In the genomic region with DNA sequence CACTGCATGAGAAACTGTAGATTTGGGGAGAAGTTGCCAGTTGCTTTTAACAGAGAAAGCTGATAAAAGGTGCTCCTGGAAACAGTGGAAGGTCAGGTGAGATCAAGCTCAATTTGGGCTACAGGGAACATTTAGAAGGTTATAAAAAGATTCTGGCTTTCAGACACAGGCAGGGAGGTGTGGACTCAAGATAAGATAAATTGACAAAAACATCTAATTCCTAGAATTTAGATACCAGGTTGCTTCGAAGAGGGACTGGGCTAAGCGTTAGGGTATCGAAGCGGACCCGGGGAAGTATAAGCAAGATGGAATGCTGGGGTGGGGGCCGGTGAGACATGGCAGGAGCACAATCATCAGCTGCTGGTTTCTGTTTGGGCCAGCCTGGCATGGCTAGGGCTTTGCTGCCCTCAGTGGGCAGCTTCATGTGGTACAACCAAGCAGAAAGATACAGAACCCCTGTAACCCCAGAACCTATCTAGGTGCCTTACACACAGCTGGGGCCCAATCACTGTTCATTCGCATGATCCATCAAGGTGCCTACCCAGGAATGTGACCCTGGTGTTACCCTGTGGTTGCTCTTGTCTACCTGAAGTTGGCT, we compare ENCODE assay signal across 1 cellular context.
TF ChIP-seq lines count a peak whose summit lies in the region.

No MANE protein-coding gene starts in this region.

TF ChIP-seq in HCT116, 20 proteins besides CTCF, POLR2A, EP300 and RAD21:
- TF ChIP-seq SIN3A (IDR thresholded peaks at IDR 0.05; ENCODE audit: low read depth) (no peak), SP1 (IDR thresholded peaks at IDR 0.05; ENCODE audit: low read depth) (no peak), FOSL1 (IDR thresholded peaks at IDR 0.05; ENCODE audit: low read depth) (no peak), EGR1 (IDR thresholded peaks at IDR 0.05; ENCODE audit: low read depth) (no peak), EZH2 (IDR thresholded peaks at IDR 0.05) (no peak), CBX3 (IDR thresholded peaks at IDR 0.05; ENCODE audit: low read depth) (no peak)
- TF ChIP-seq, protein P1, sequence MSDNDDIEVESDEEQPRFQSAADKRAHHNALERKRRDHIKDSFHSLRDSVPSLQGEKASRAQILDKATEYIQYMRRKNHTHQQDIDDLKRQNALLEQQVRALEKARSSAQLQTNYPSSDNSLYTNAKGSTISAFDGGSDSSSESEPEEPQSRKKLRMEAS (IDR thresholded peaks at IDR 0.05): no peak
